Comparison of ENCODE assay signal across 24 cellular contexts in genomic region chr22:35824256-35824655, GRCh38.
"Had no signal": no experiment of that assay in that cellular context is flagged by ENCODE, and none has a peak within 500 bp of the region (broad histone marks: within the 10 kb centered on the region; RNA-seq: fewer than 3 reads in every experiment).

No MANE protein-coding gene starts in this region.

- H3K9me3 Mint-ChIP-seq: natural killer cell treated with Interleukin-12 subunit alpha and Interleukin-12 subunit beta and Interleukin-15 and Interleukin-18, amount 100 ng/mL, for 72 hours; stimulated activated effector memory CD8-positive, alpha-beta T cell treated with anti-CD3 and anti-CD28 coated beads, Interleukin-12 subunit alpha, Interleukin-12 subunit beta, amount 100 ng/mL, for 72 hours; stimulated activated naive CD8-positive, alpha-beta T cell treated with anti-CD3 and anti-CD28 coated beads, Interleukin-15, Interleukin-2, amounts not matched to agents 100 ng/mL and 50 ng/mL, for 24 hours had no signal

- DNase-seq: heart left ventricle; hypothalamus; islet precursor cell; left ventricle myocardium superior; lower lobe of right lung; mesendoderm; naive thymus-derived CD4-positive, alpha-beta T cell; nucleus accumbens; pancreas; spleen; stimulated activated CD4-positive, alpha-beta T cell treated with anti-CD3 and anti-CD28 coated beads, Interleukin-4, amount 100 ng/mL, for 24 hours; stimulated activated naive CD4-positive, alpha-beta T cell; tibial artery; trophoblast cell; upper lobe of right lung had no signal

- H3K9me3 ChIP-seq: heart left ventricle, lower lobe of right lung, pancreas, right atrium auricular region, spleen, suprapubic skin, thoracic aorta, tibial artery, upper lobe of right lung had no signal

- H3K4me3 Mint-ChIP-seq: mesothelial cell of epicardium; naive thymus-derived CD4-positive, alpha-beta T cell; natural killer cell treated with Interleukin-12 subunit alpha and Interleukin-12 subunit beta and Interleukin-15 and Interleukin-18, amount 100 ng/mL, for 72 hours; stimulated activated effector memory CD8-positive, alpha-beta T cell treated with anti-CD3 and anti-CD28 coated beads, Interleukin-12 subunit alpha, Interleukin-12 subunit beta, amount 100 ng/mL, for 72 hours; stimulated activated naive CD8-positive, alpha-beta T cell treated with anti-CD3 and anti-CD28 coated beads, Interleukin-15, Interleukin-2, amounts not matched to agents 100 ng/mL and 50 ng/mL, for 24 hours had no signal

- H3K36me3 Mint-ChIP-seq: natural killer cell treated with Interleukin-12 subunit alpha and Interleukin-12 subunit beta and Interleukin-15 and Interleukin-18, amount 100 ng/mL, for 72 hours; stimulated activated effector memory CD8-positive, alpha-beta T cell treated with anti-CD3 and anti-CD28 coated beads, Interleukin-12 subunit alpha, Interleukin-12 subunit beta, amount 100 ng/mL, for 72 hours had no signal

- H3K27ac ChIP-seq: heart left ventricle, lower lobe of right lung, pancreas, right atrium auricular region, skin epidermis, spleen, suprapubic skin, thoracic aorta, tibial artery, upper lobe of right lung had no signal

- H3K27ac Mint-ChIP-seq: mesothelial cell of epicardium; naive thymus-derived CD4-positive, alpha-beta T cell; natural killer cell treated with Interleukin-12 subunit alpha and Interleukin-12 subunit beta and Interleukin-15 and Interleukin-18, amount 100 ng/mL, for 72 hours; stimulated activated effector memory CD8-positive, alpha-beta T cell treated with anti-CD3 and anti-CD28 coated beads, Interleukin-12 subunit alpha, Interleukin-12 subunit beta, amount 100 ng/mL, for 72 hours; stimulated activated naive CD8-positive, alpha-beta T cell treated with anti-CD3 and anti-CD28 coated beads, Interleukin-15, Interleukin-2, amounts not matched to agents 100 ng/mL and 50 ng/mL, for 24 hours had no signal

- ATAC-seq: heart left ventricle; left ventricle myocardium superior; lower lobe of right lung; naive thymus-derived CD4-positive, alpha-beta T cell; natural killer cell treated with Interleukin-12 subunit alpha and Interleukin-12 subunit beta and Interleukin-15 and Interleukin-18, amount 100 ng/mL, for 72 hours; pancreas; sciatic nerve; stimulated activated effector memory CD8-positive, alpha-beta T cell treated with anti-CD3 and anti-CD28 coated beads, Interleukin-12 subunit alpha, Interleukin-12 subunit beta, amount 100 ng/mL, for 72 hours; upper lobe of right lung had no signal

- H3K4me1 Mint-ChIP-seq: stimulated activated effector memory CD8-positive, alpha-beta T cell treated with anti-CD3 and anti-CD28 coated beads, Interleukin-12 subunit alpha, Interleukin-12 subunit beta, amount 100 ng/mL, for 72 hours had no signal

- H3K4me1 ChIP-seq: spleen had no signal

- H3K27me3 Mint-ChIP-seq: stimulated activated naive CD8-positive, alpha-beta T cell treated with anti-CD3 and anti-CD28 coated beads, Interleukin-15, Interleukin-2, amounts not matched to agents 100 ng/mL and 50 ng/mL, for 24 hours had no signal

- H3K36me3 ChIP-seq: heart left ventricle, lower lobe of right lung, pancreas, right atrium auricular region, spleen, suprapubic skin, thoracic aorta, tibial artery, upper lobe of right lung had no signal

- H3K4me3 ChIP-seq: heart left ventricle, lower lobe of right lung, pancreas, right atrium auricular region, skin epidermis, spleen, suprapubic skin, thoracic aorta, tibial artery, upper lobe of right lung had no signal

- H3K27me3 ChIP-seq: heart left ventricle, pancreas, right atrium auricular region, suprapubic skin, tibial artery, upper lobe of right lung had no signal
